ENCODE assay signal across 21 cellular contexts in the genomic region with DNA sequence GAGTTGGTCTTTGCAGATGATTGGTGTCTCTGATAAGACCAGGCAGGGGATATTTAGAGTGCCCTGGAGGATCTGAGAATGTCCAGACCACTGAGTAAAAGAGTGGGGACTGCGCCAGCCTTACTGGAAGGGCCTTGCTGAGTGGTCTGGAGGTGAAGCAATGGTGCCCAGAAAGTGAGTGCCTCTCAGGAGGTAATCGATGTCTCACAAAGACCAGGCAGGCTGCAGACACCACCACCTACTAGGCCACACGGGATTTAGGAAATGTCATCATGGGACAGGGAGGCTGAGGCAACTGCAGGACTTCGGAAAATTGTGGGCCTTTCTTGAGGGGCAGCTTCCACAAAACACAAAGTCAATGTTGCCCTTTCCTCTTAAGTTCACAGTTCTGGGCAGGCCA. TPM values are rescaled to one million over a fixed set of nuclear protein-coding genes. Genes with fewer than 3 reads are reported as not detected.
DNase-seq lines count a peak whose midpoint lies in the region; ATAC-seq and TF ChIP-seq lines count a peak whose summit lies in the region.
"Had no signal": no experiment of that assay in that cellular context is flagged by ENCODE, and none has a peak within 500 bp of the region (broad histone marks: within the 10 kb centered on the region; RNA-seq: fewer than 3 reads in every experiment).

No MANE protein-coding gene starts in this region.

- no peak for ATAC-seq in Right ventricle myocardium superior (ENCODE audit: poor library complexity)
- ATAC-seq: A549; CD8-positive, alpha-beta T cell; GM12878 had no signal

- H3K23me2 ChIP-seq in H9 (ENCODE audit: insufficient read length, low read depth, low read length, poor library complexity, severe bottlenecking), result no peaks in the 10 kb centered on the region

- H3K27ac Mint-ChIP-seq in H9 (no peak overlapping the region; a peak in 1 of 7 replicates), type B pancreatic cell (no peak overlapping the region)
- H3K27ac Mint-ChIP-seq: CD8-positive, alpha-beta T cell had no signal

- peaks cover 0 to 17% of the 10 kb centered on the region in 2 donors for H3K4me1 ChIP-seq in right atrium auricular region
- peaks cover 6% of the 10 kb centered on the region; the same call in 1 of the 2 replicates for H3K4me1 ChIP-seq in H9 (ENCODE audit: insufficient read depth, low read length)

- no peak overlapping the region for H3K14ac ChIP-seq in H9 (ENCODE audit: insufficient read depth, low read length)

- H2BK120ac ChIP-seq in H9 (ENCODE audit: low read depth, low read length, poor library complexity, severe bottlenecking), result no peak overlapping the region

- H3K9ac ChIP-seq in H9 (ENCODE audit: extremely low read depth, insufficient read length, low read length), result no peak overlapping the region
- H3K9ac ChIP-seq: GM23248 had no signal

- H2BK20ac ChIP-seq in H9 (ENCODE audit: low read depth, low read length, poor library complexity, severe bottlenecking), result no peak overlapping the region

- TF ChIP-seq CTCF in right atrium auricular region (IDR thresholded peaks at IDR 0.05) (no peak), H9 (conservative IDR thresholded peaks at IDR 0.05) (no peak), type B pancreatic cell (conservative IDR thresholded peaks at IDR 0.05) (no peak)

- H3K36me3 Mint-ChIP-seq in H9 (ENCODE audit: insufficient read depth in 1 of 3, low read depth in 3 of 3) (no peaks in the 10 kb centered on the region; a peak in 1 of 7 replicates), type B pancreatic cell (no peaks in the 10 kb centered on the region)
- H3K36me3 Mint-ChIP-seq: CD4-positive, CD25-positive, alpha-beta regulatory T cell; CD8-positive, alpha-beta T cell had no signal

- no peak overlapping the region for H3T11ph ChIP-seq in H9 (ENCODE audit: low read length)

- DNase-seq in right atrium auricular region (ENCODE audit: low spot score), result peak; percentile 54
- DNase-seq in Right ventricle myocardium superior, result no peak
- DNase-seq in H9, result no peak
- peak; percentile 20 for DNase-seq in type B pancreatic cell (ENCODE audit: extremely low spot score, unreplicated experiment)
- no peak for DNase-seq in D341Med (ENCODE audit: low spot score)
- no peak for DNase-seq in cerebellar nuclear complex (lab: John Stamatoyannopoulos, UW)
- DNase-seq: 8988T; ACHN; AML-193; Caco-2; CD4-positive, CD25-positive, alpha-beta regulatory T cell; CD8-positive, alpha-beta T cell; DMS 273 treated with DMSO at 0.1 percent for 48 hours; DMS79; EL; GDM1; GM23248; HCEC 1CT had no signal

- H3K18ac ChIP-seq in H9 (ENCODE audit: insufficient read length, low read depth, low read length), result no peak overlapping the region

- no peak overlapping the region for H2AFZ ChIP-seq in H9 (ENCODE audit: low read length)
- H2AFZ ChIP-seq: GM23248 had no signal

- no peak overlapping the region for H4K91ac ChIP-seq in H9 (ENCODE audit: insufficient read length, low read depth, low read length)

- no peaks in the 10 kb centered on the region for H3K79me1 ChIP-seq in H9 (ENCODE audit: insufficient read depth, low read depth, low read length, poor library complexity, severe bottlenecking)

- no peak overlapping the region for H2BK5ac ChIP-seq in H9 (ENCODE audit: insufficient read length, low read length)

- no peaks in the 10 kb centered on the region for H3K79me2 ChIP-seq in H9 (ENCODE audit: insufficient read depth, low read length)

- H4K8ac ChIP-seq in H9 (replicated peaks; ENCODE audit: insufficient read length, low read depth, low read length), result no peak overlapping the region

- intact Hi-C loops in Right ventricle myocardium superior (cut with DNase I), result loop anchor here (5.0 kb wide), 2 partner anchors 225 to 500 kb away; no protein-coding TSS in a partner anchor

- H3K9me3 ChIP-seq in right atrium auricular region, result no peaks in the 10 kb centered on the region
- H3K9me3 ChIP-seq in H9 (ENCODE audit: control insufficient read depth, low read depth, low read length), result no peaks in the 10 kb centered on the region
- H3K9me3 ChIP-seq: A549, Caco-2 had no signal

- H4K20me1 ChIP-seq in H9 (ENCODE audit: control insufficient read depth, insufficient read depth, insufficient read length), result no peaks in the 10 kb centered on the region

- no peak overlapping the region for H2BK12ac ChIP-seq in H9 (ENCODE audit: insufficient read length, low read depth, low read length)

- no peak overlapping the region for H3K27ac ChIP-seq in right atrium auricular region
- no peak overlapping the region for H3K27ac ChIP-seq in H9 (ENCODE audit: insufficient read length, low read depth, low read length)
- H3K27ac ChIP-seq: A549, C4-2B, GM23248 had no signal

- no peaks in the 10 kb centered on the region for H3K36me3 ChIP-seq in right atrium auricular region

- H3K23ac ChIP-seq in H9 (ENCODE audit: insufficient read length, low read depth, low read length), result no peak overlapping the region

- WGBS in H9 (ENCODE audit: extremely low coverage, insufficient read length, low lambda C conversion rate), result no CpG with 5 or more reads among the region's 4 CpGs

- H3K9me3 Mint-ChIP-seq in H9 (no peaks in the 10 kb centered on the region), type B pancreatic cell (no peaks in the 10 kb centered on the region)
- H3K9me3 Mint-ChIP-seq: CD8-positive, alpha-beta T cell had no signal

- H3K27me3 Mint-ChIP-seq in H9 (ENCODE audit: low read depth), result peaks cover 1% of the 10 kb centered on the region; the same call in 1 of the 2 replicates
- H3K27me3 Mint-ChIP-seq in type B pancreatic cell, result peaks cover 25% of the 10 kb centered on the region

- no peak overlapping the region for H3K4ac ChIP-seq in H9 (ENCODE audit: low read depth, low read length)

- H3K4me2 ChIP-seq in H9 (ENCODE audit: insufficient read depth, insufficient read length, low read length), result no peak overlapping the region
- H3K4me2 ChIP-seq: A549 had no signal

- H3K27me3 ChIP-seq in right atrium auricular region (no peaks in the 10 kb centered on the region), H9 (ENCODE audit: insufficient read depth, low read length) (no peaks in the 10 kb centered on the region)

- H3K4me3 Mint-ChIP-seq in H9 (no peak overlapping the region), type B pancreatic cell (no peak overlapping the region)
- H3K4me3 Mint-ChIP-seq: CD4-positive, CD25-positive, alpha-beta regulatory T cell; CD8-positive, alpha-beta T cell had no signal

- H3K4me1 Mint-ChIP-seq in H9, result peaks cover 32 to 34% of the 10 kb centered on the region in 2 experiments
- H3K4me1 Mint-ChIP-seq in type B pancreatic cell (ENCODE audit: unreplicated experiment), result peaks cover 12% of the 10 kb centered on the region

- H2AK5ac ChIP-seq in H9 (ENCODE audit: insufficient read length, low read length), result no peak overlapping the region

- H2BK15ac ChIP-seq in H9 (ENCODE audit: low read depth, low read length), result peak overlapping the region; percentile 19; the same call in 1 of the 2 replicates

- no peak overlapping the region for H3K56ac ChIP-seq in H9 (ENCODE audit: insufficient read length, low read depth, low read length)

- H3K4me3 ChIP-seq in right atrium auricular region, result no peak overlapping the region
- H3K4me3 ChIP-seq: A549, GM12878, GM23248 had no signal

- H4K5ac ChIP-seq in H9 (ENCODE audit: insufficient read length, low read depth, low read length), result no peak overlapping the region

RNA-seq across cellular contexts. Expression of gene STEAP1B, which starts 57.2 kb away (rescaled TPM):
- total RNA-seq in right atrium auricular region, result under 1 TPM in 1 of 2 donors, not detected in 1; 0.39 TPM
- 0.43 TPM for total RNA-seq in Right ventricle myocardium superior
- 3.2 and 4.0 TPM in 2 replicates for total RNA-seq in H9 (2021)
- 2.0 TPM in 1 of 2 replicates, not detected in the other for total RNA-seq in type B pancreatic cell (ENCODE audit: low replicate concordance)
- total RNA-seq: CD4-positive, CD25-positive, alpha-beta regulatory T cell; CD8-positive, alpha-beta T cell; GM12878 had no signal

Comparison
In these comparisons a context has a peak if more than half of its experiments do, and no peak if none do; other contexts are left out.
1. DNase-seq: peak in right atrium auricular region (single experiment) and type B pancreatic cell (single experiment); none in Right ventricle myocardium superior (single experiment), H9 (single experiment), D341Med (single experiment) and cerebellar nuclear complex (0 of 2).